Comparison of ENCODE assay signal across 17 cellular contexts in genomic region chr15:26129852-26130251, GRCh38.
"Had no signal": no experiment of that assay in that cellular context is flagged by ENCODE, and none has a peak within 500 bp of the region (broad histone marks: within the 10 kb centered on the region; RNA-seq: fewer than 3 reads in every experiment).

No MANE protein-coding gene starts in this region.

- ATAC-seq: activated CD8-positive, alpha-beta memory T cell treated with anti-CD3 and anti-CD28 coated beads, Interleukin-2, amount 10 ng/mL, durations not matched to agents 7 days and 5 days; foreskin keratinocyte; sciatic nerve; stimulated activated memory B cell treated with anti-CD40 and anti-IgM and Interleukin-4, amounts not matched to agents 10 μg/mL and 1 μg/mL and 100 μg/mL, for 72 hours had no signal

- DNase-seq: activated CD4-positive, alpha-beta memory T cell treated with anti-CD3 and anti-CD28 coated beads, Interleukin-2, amount 10 ng/mL, durations not matched to agents 7 days and 5 days; activated CD4-positive, alpha-beta T cell treated with anti-CD3 and anti-CD28 coated beads for 48 hours; activated CD4-positive, CD25-positive, alpha-beta regulatory T cell; activated CD8-positive, alpha-beta memory T cell treated with anti-CD3 and anti-CD28 coated beads, Interleukin-2, amount 10 ng/mL, durations not matched to agents 7 days and 5 days; activated naive CD4-positive, alpha-beta T cell treated with Interleukin-2 at 50 U/mL for 16 hours; activated naive CD8-positive, alpha-beta T cell treated with anti-CD3 and anti-CD28 coated beads, Interleukin-2, amount 10 ng/mL, durations not matched to agents 7 days and 5 days; body of pancreas; dorsolateral prefrontal cortex; foreskin keratinocyte; left ventricle myocardium inferior; mammary epithelial cell; nephron progenitor cell; nucleus accumbens; spleen; stimulated activated CD4-positive, alpha-beta T cell treated with anti-CD3 and anti-CD28 coated beads, Interleukin-4, amount 100 ng/mL, for 4 hours had no signal
